In genomic region chr1:47275811-47276210, GRCh38 we compare ENCODE assay signal across 15 cellular contexts. TPM values are rescaled to one million over a fixed set of nuclear protein-coding genes. Genes with fewer than 3 reads are reported as not detected.
DNase-seq lines count a peak whose midpoint lies in the region; FAIRE-seq and TF ChIP-seq lines count a peak whose summit lies in the region.
"Not testable (repeated sequence)": the region's sequence is repeated elsewhere in the genome, so short reads cannot be mapped to it uniquely, and the experiment has no call there.
"Had no signal": no experiment of that assay in that cellular context is flagged by ENCODE, and none has a peak within 500 bp of the region (broad histone marks: within the 10 kb centered on the region; RNA-seq: fewer than 3 reads in every experiment).

No MANE protein-coding gene starts in this region.

- DNase-seq in EH (ENCODE audit: low read depth) (peak; percentile 32), HCEC 1CT (peak; percentile 31), M059J (ENCODE audit: low read depth) (peak; percentile 44), astrocyte of the spinal cord (ENCODE audit: low read depth, low spot score) (peak; percentile 6), cardiac fibroblast (ENCODE audit: low read depth in 2 of 2) (peak; percentile 12 to 14), fibroblast of peridontal ligament (ENCODE audit: extremely low read depth) (peak; percentile 37), iris pigment epithelial cell (ENCODE audit: low read depth) (peak; percentile 8)
- not testable (repeated sequence) for DNase-seq in endothelial cell of umbilical vein (ENCODE audit: low read depth, low spot score)

- intact Hi-C loops in endothelial cell of umbilical vein (cut with micrococcal nuclease): not testable (repeated sequence)

- peaks cover 52% of the 10 kb centered on the region for H3K79me2 ChIP-seq in endothelial cell of umbilical vein (ENCODE audit: control insufficient read depth, insufficient read depth, low read length)

- H2AFZ ChIP-seq in endothelial cell of umbilical vein (ENCODE audit: low read depth, low read length): not testable (repeated sequence)

- in situ Hi-C loops in astrocyte of the spinal cord (cut with HindIII; ENCODE audit: low sequenced_read_pairs): not testable (repeated sequence)

- H3K27ac ChIP-seq in endothelial cell of umbilical vein (ENCODE audit: insufficient read depth, low read depth, low read length): not testable (repeated sequence)

- not testable (repeated sequence) for H3K9me1 ChIP-seq in endothelial cell of umbilical vein (replicated peaks; ENCODE audit: control insufficient read depth, extremely low read depth, insufficient read depth, low read length)

- CTCF ChIA-PET in endothelial cell of umbilical vein (lab: Charles Lee): interaction anchor here (1.0 to 2.1 kb wide), 5 partner anchors 13 to 97 kb away, joined by 3 to 9 read pairs (median 4); partner anchors contain the start of gene STIL

- FAIRE-seq in endothelial cell of umbilical vein (lab: Jason Lieb, UNC): not testable (repeated sequence)

- BruUV-seq in endothelial cell of umbilical vein (replicated peaks; lab: Mats Ljungman, UMichigan): not testable (repeated sequence)

- H3K4me1 ChIP-seq in endothelial cell of umbilical vein (ENCODE audit: control insufficient read depth, extremely low read depth, insufficient read depth, low read length): not testable (repeated sequence)

- not testable (repeated sequence) for H3K9me3 ChIP-seq in endothelial cell of umbilical vein (replicated peaks; ENCODE audit: control insufficient read depth, insufficient read depth, low read length)

- H3K36me3 ChIP-seq in endothelial cell of umbilical vein (ENCODE audit: control insufficient read depth in 2 of 2, extremely low read depth in 1 of 2, insufficient read depth in 2 of 2, low read length in 2 of 2): not testable (repeated sequence)

- POLR2A ChIA-PET in endothelial cell of umbilical vein (lab: Charles Lee): not testable (repeated sequence)

- H3K9ac ChIP-seq in endothelial cell of umbilical vein (replicated peaks; ENCODE audit: extremely low read depth, insufficient read depth, low read length): not testable (repeated sequence)

- not testable (repeated sequence) for H4K20me1 ChIP-seq in endothelial cell of umbilical vein (replicated peaks; ENCODE audit: control insufficient read depth, extremely low read depth, insufficient read depth, low read length)

- not testable (repeated sequence) for TF ChIP-seq CTCF in astrocyte of the spinal cord (IDR thresholded peaks at IDR 0.05; ENCODE audit: low read depth, low read length); cardiac fibroblast (IDR thresholded peaks at IDR 0.05; ENCODE audit: low read depth, low read length); endothelial cell of umbilical vein (IDR thresholded peaks at IDR 0.05; ENCODE audit: extremely low read depth in 1 of 2, insufficient read depth in 1 of 2, low read depth in 1 of 2, low read length in 2 of 2)

- not testable (repeated sequence) for H3K4me3 ChIP-seq in astrocyte of the spinal cord (ENCODE audit: low read depth, low read length); cardiac fibroblast (replicated peaks in 1 of 2; ENCODE audit: low read depth in 2 of 2, low read length in 2 of 2); endothelial cell of umbilical vein (replicated peaks in 1 of 3; ENCODE audit: insufficient read depth in 1 of 3, low read depth in 1 of 3, low read length in 3 of 3)

- not testable (repeated sequence) for TF ChIP-seq POLR2A in endothelial cell of umbilical vein (IDR thresholded peaks at IDR 0.05; ENCODE audit: low read depth, low read length)

- dilution Hi-C loops in endothelial cell of umbilical vein (cut with MboI; ENCODE audit: extremely low pct_ligation_motif_present, low sequenced_read_pairs): not testable (repeated sequence)

- not testable (repeated sequence) for H3K4me2 ChIP-seq in endothelial cell of umbilical vein (ENCODE audit: insufficient read depth, low read length)

- H3K27me3 ChIP-seq in endothelial cell of umbilical vein (ENCODE audit: control insufficient read depth in 2 of 2, insufficient read depth in 2 of 2, low read length in 2 of 2): not testable (repeated sequence)

TF ChIP-seq in endothelial cell of umbilical vein, 7 proteins besides CTCF, POLR2A, EP300 and RAD21:
- TF ChIP-seq FOS (IDR thresholded peaks at IDR 0.05; ENCODE audit: borderline replicate concordance, insufficient read depth, low read length): peak; percentile 19
TF ChIP-seq in endothelial cell of umbilical vein: peak in this region for 1; not testable (repeated sequence) for 6.

RNA-seq across cellular contexts. Expression of gene STIL, which starts 38.1 kb away (rescaled TPM):
- total RNA-seq in M059J (2014; rRNA removed; shearing (Covaris generic)): 34.4 and 48.1 TPM in 2 replicates
- 24.7 and 28.1 TPM in 2 replicates for total RNA-seq in endothelial cell of umbilical vein
- 8.5 and 10.3 TPM in 2 replicates for polyA plus RNA-seq in endothelial cell of umbilical vein
- polyA plus RNA-seq in endothelial cell of umbilical vein (2011; cell fraction: cytosol; rRNA removed): 11.4 and 11.7 TPM in 2 replicates
- 17.6 and 26.8 TPM in 2 replicates for polyA plus RNA-seq in endothelial cell of umbilical vein (2011; cell fraction: nucleus; rRNA removed)
- polyA plus RNA-seq in endothelial cell of umbilical vein (2012): 5.6 and 12.0 TPM in 2 replicates
- polyA minus RNA-seq in endothelial cell of umbilical vein: 31.7 and 33.5 TPM in 2 replicates
- polyA minus RNA-seq in endothelial cell of umbilical vein (2011; cell fraction: cytosol; rRNA and poly(A)+ RNA removed): 24.6 TPM
- 23.1 and 35.3 TPM in 2 replicates for polyA minus RNA-seq in endothelial cell of umbilical vein (2011; cell fraction: nucleus; rRNA and poly(A)+ RNA removed)

RNA-seq across cellular contexts. Expression of gene TAL1, which starts 43.8 kb away (rescaled TPM):
- total RNA-seq in M059J (2014; rRNA removed; shearing (Covaris generic)): not detected in 2 replicates
- 50.2 and 52.4 TPM in 2 replicates for total RNA-seq in endothelial cell of umbilical vein
- polyA plus RNA-seq in endothelial cell of umbilical vein: 30.8 and 36.7 TPM in 2 replicates
- polyA plus RNA-seq in endothelial cell of umbilical vein (2011; cell fraction: cytosol; rRNA removed): 24.1 and 26.3 TPM in 2 replicates
- polyA plus RNA-seq in endothelial cell of umbilical vein (2011; cell fraction: nucleus; rRNA removed): 82.5 and 84.2 TPM in 2 replicates
- polyA plus RNA-seq in endothelial cell of umbilical vein (2012): 23.0 and 23.4 TPM in 2 replicates
- 60.3 and 68.1 TPM in 2 replicates for polyA minus RNA-seq in endothelial cell of umbilical vein
- not detected for polyA minus RNA-seq in endothelial cell of umbilical vein (2011; cell fraction: cytosol; rRNA and poly(A)+ RNA removed)
- 28.8 and 35.0 TPM in 2 replicates for polyA minus RNA-seq in endothelial cell of umbilical vein (2011; cell fraction: nucleus; rRNA and poly(A)+ RNA removed)
- total RNA-seq: Calu3; CD4-positive, alpha-beta memory T cell; G401; GM23338; H9; HFFc6 had no signal
- polyA plus RNA-seq: BJ; CD4-positive, alpha-beta memory T cell; GM23338 had no signal

RNA-seq across cellular contexts. Expression of gene CMPK1, which starts 57.8 kb away (rescaled TPM):
- 145 and 196 TPM in 2 replicates for total RNA-seq in M059J (2014; rRNA removed; shearing (Covaris generic))
- total RNA-seq in endothelial cell of umbilical vein: 79.6 and 90.0 TPM in 2 replicates
- polyA plus RNA-seq in endothelial cell of umbilical vein: 9.7 and 16.4 TPM in 2 replicates
- polyA plus RNA-seq in endothelial cell of umbilical vein (2011; cell fraction: cytosol; rRNA removed): 22.4 and 23.3 TPM in 2 replicates
- 11.1 and 18.8 TPM in 2 replicates for polyA plus RNA-seq in endothelial cell of umbilical vein (2011; cell fraction: nucleus; rRNA removed)
- polyA plus RNA-seq in endothelial cell of umbilical vein (2012): 75.1 and 99.9 TPM in 2 replicates
- 13.0 and 17.3 TPM in 2 replicates for polyA minus RNA-seq in endothelial cell of umbilical vein
- 60.1 TPM for polyA minus RNA-seq in endothelial cell of umbilical vein (2011; cell fraction: cytosol; rRNA and poly(A)+ RNA removed)
- polyA minus RNA-seq in endothelial cell of umbilical vein (2011; cell fraction: nucleus; rRNA and poly(A)+ RNA removed): 10.3 and 13.4 TPM in 2 replicates

Comparison
In these comparisons a context has a peak if more than half of its experiments do, and no peak if none do; other contexts are left out.
1. RNA of gene TAL1, which starts 43.8 kb away (total RNA-seq): 50.2 to 52.4 TPM in endothelial cell of umbilical vein; not detected in M059J; every median in the first group is over 10 times any median in the second.